12 cellular contexts compared by ENCODE assay signal in the genomic region with DNA sequence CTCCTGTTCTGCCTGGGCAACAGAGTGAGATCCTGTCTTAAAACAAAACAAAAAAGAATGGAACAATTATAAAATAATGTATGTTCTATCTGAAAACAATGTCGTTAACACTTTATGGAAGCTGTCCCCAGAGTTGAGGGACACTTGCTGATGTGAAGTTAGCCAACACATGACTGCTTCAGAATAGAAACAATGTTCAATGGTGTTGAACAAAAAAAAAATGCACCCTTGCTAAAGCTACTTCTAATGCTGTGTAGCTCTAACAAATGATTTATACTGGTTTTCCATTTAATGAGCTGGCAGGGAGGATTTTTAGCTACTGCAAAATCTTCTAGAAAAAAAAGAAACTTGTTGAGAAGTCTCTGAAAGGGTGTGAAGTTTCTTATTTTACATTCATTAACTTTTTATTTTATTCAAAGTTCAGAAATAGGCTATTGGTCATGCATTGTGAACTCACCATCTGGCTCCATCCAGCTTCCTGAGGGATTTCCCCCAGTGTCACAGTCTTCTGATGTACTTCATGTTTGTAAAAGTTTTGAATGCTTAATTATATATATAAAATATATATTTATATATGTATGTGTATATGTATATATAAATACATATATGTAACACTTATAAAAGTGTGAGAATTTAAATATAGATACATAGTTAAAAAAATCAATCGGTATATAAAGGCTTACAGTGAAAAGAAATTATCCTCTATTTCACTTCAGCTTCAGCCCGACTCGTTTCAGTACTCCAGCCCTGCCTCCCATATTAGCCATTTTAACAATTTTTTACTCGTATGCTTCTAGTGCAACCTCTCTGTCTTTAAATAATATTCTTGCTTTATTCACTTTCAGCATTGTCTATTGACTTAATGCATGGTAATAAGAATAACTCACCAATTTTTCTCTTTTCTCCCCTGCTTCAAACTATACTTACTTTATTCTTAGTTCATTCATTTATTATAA. TPM values are rescaled to one million over a fixed set of nuclear protein-coding genes. Genes with fewer than 3 reads are reported as not detected.
DNase-seq lines count a peak whose midpoint lies in the region; ATAC-seq and TF ChIP-seq lines count a peak whose summit lies in the region.
"Had no signal": no experiment of that assay in that cellular context is flagged by ENCODE, and none has a peak within 500 bp of the region (broad histone marks: within the 10 kb centered on the region; RNA-seq: fewer than 3 reads in every experiment).

No MANE protein-coding gene starts in this region.

- H3K36me3 Mint-ChIP-seq in IgD-negative memory B cell: no peaks in the 10 kb centered on the region
- H3K36me3 Mint-ChIP-seq in stimulated activated naive B cell treated with anti-CD40 and anti-IgM and Interleukin-4, amounts not matched to agents 10 μg/mL and 1 μg/mL and 100 μg/mL, for 72 hours: peaks cover 22 to 39% of the 10 kb centered on the region in 2 donors

- 71 to 73% methylated on average over 5 of the region's 5 CpGs for WGBS in gastroesophageal sphincter (ENCODE audit: low coverage in 1 of 2), 2 donors

- TF ChIP-seq EP300 in gastroesophageal sphincter (IDR thresholded peaks at IDR 0.05): no peak

- peaks cover 56 to 67% (median 58%) of the 10 kb centered on the region in 3 donors for H3K4me1 Mint-ChIP-seq in IgD-negative memory B cell
- H3K4me1 Mint-ChIP-seq in stimulated activated naive B cell treated with anti-CD40 and anti-IgM and Interleukin-4, amounts not matched to agents 10 μg/mL and 1 μg/mL and 100 μg/mL, for 72 hours: peaks cover 42 to 69% of the 10 kb centered on the region in 2 donors

- peak overlapping the region; percentile 65 to 92 (median 76) for H3K4me3 Mint-ChIP-seq in IgD-negative memory B cell
- H3K4me3 Mint-ChIP-seq in stimulated activated naive B cell treated with anti-CD40 and anti-IgM and Interleukin-4, amounts not matched to agents 10 μg/mL and 1 μg/mL and 100 μg/mL, for 72 hours: peak overlapping the region; percentile 71 to 77
- H3K4me3 Mint-ChIP-seq: activated T-cell treated with anti-CD3 and anti-CD28 coated beads, Interleukin-2, amount 50 U/mL, for 4 hours had no signal

- no peaks in the 10 kb centered on the region for H3K9me3 Mint-ChIP-seq in IgD-negative memory B cell
- H3K9me3 Mint-ChIP-seq in stimulated activated naive B cell treated with anti-CD40 and anti-IgM and Interleukin-4, amounts not matched to agents 10 μg/mL and 1 μg/mL and 100 μg/mL, for 72 hours: peaks cover 0 to 4% of the 10 kb centered on the region in 2 donors
- H3K9me3 Mint-ChIP-seq: activated T-cell treated with anti-CD3 and anti-CD28 coated beads, Interleukin-2, amount 50 U/mL, for 4 hours had no signal

- no peaks in the 10 kb centered on the region for H3K36me3 ChIP-seq in colonic mucosa
- H3K36me3 ChIP-seq in gastroesophageal sphincter: no peaks in the 10 kb centered on the region

- in situ Hi-C loops in GM13977 (cut with MboI; ENCODE audit: low pct_unique_long_range_greater_than_20kb, low sequenced_read_pairs, unreplicated experiment): no loop called here

- peak overlapping the region; percentile 40 to 92 (median 86) for H3K27ac Mint-ChIP-seq in IgD-negative memory B cell
- H3K27ac Mint-ChIP-seq in stimulated activated naive B cell treated with anti-CD40 and anti-IgM and Interleukin-4, amounts not matched to agents 10 μg/mL and 1 μg/mL and 100 μg/mL, for 72 hours: peak overlapping the region; percentile 84

- H3K4me1 ChIP-seq in colonic mucosa (no peaks in the 10 kb centered on the region), gastroesophageal sphincter (no peaks in the 10 kb centered on the region)

- H3K27me3 ChIP-seq in colonic mucosa (no peaks in the 10 kb centered on the region), gastroesophageal sphincter (no peaks in the 10 kb centered on the region)

- intact Hi-C loops in colonic mucosa (cut with DNase I): no loop called here

- no peaks in the 10 kb centered on the region for H3K9me3 ChIP-seq in colonic mucosa
- no peaks in the 10 kb centered on the region for H3K9me3 ChIP-seq in gastroesophageal sphincter

- TF ChIP-seq POLR2A in gastroesophageal sphincter (IDR thresholded peaks at IDR 0.05): no peak

- no peaks in the 10 kb centered on the region for H3K27me3 Mint-ChIP-seq in IgD-negative memory B cell
- no peaks in the 10 kb centered on the region for H3K27me3 Mint-ChIP-seq in stimulated activated naive B cell treated with anti-CD40 and anti-IgM and Interleukin-4, amounts not matched to agents 10 μg/mL and 1 μg/mL and 100 μg/mL, for 72 hours

- peak; percentile 37 for DNase-seq in stimulated activated naive B cell treated with anti-CD40 and anti-IgM and Interleukin-4, amounts not matched to agents 10 μg/mL and 1 μg/mL and 100 μg/mL, for 72 hours
- DNase-seq in SKM-1 (lab: John Stamatoyannopoulos, UW; ENCODE audit: unreplicated experiment): no peak
- no peak for DNase-seq in GM13977 (ENCODE audit: low spot score)
- DNase-seq in colonic mucosa: no peak
- DNase-seq: activated T-cell treated with anti-CD3 and anti-CD28 coated beads, Interleukin-2, amount 50 U/mL, for 4 hours; NCI-H526; T-helper 9 cell had no signal

- no peak for TF ChIP-seq CTCF in GM13977 (IDR thresholded peaks at IDR 0.05; ENCODE audit: extremely low read depth, insufficient read depth, missing control alignments)
- no peak for TF ChIP-seq CTCF in colonic mucosa (IDR thresholded peaks at IDR 0.05)
- TF ChIP-seq CTCF in gastroesophageal sphincter (IDR thresholded peaks at IDR 0.05): no peak

- no peak overlapping the region for H3K9ac ChIP-seq in colonic mucosa (ENCODE audit: low read depth in 2 of 2, low read length in 2 of 2)

- peak; percentile 71 for ATAC-seq in GM19043 (IDR thresholded peaks at IDR 0.05; ENCODE audit: low read depth, unreplicated experiment)
- ATAC-seq in HG02798 (IDR thresholded peaks at IDR 0.05; ENCODE audit: poor library complexity, unreplicated experiment): peak; percentile 74
- ATAC-seq in stimulated activated naive B cell treated with anti-CD40 and anti-IgM and Interleukin-4, amounts not matched to agents 10 μg/mL and 1 μg/mL and 100 μg/mL, for 72 hours (replicated peaks): peak; percentile 92 to 94
- no peak for ATAC-seq in gastroesophageal sphincter
- ATAC-seq: activated T-cell treated with anti-CD3 and anti-CD28 coated beads, Interleukin-2, amount 50 U/mL, for 4 hours; K562 had no signal

- H3K4me3 ChIP-seq in colonic mucosa (no peak overlapping the region), gastroesophageal sphincter (no peak overlapping the region)
- H3K4me3 ChIP-seq: K562 had no signal

- H3K27ac ChIP-seq in colonic mucosa (no peak overlapping the region), gastroesophageal sphincter (no peak overlapping the region)

RNA-seq across cellular contexts. Expression of a gene that starts 35.0 kb away (rescaled TPM):
- 81.2 TPM for polyA plus RNA-seq in IgD-negative memory B cell
- 1 to 10 TPM; 2.6 to 8.7 TPM for total RNA-seq in colonic mucosa
- total RNA-seq in gastroesophageal sphincter: 100 to 1,000 TPM in 2 of 4 donors, 10 to 100 TPM in 2; 51.2 to 194 (median 106) TPM

Comparison
In these comparisons a context has a peak if more than half of its experiments do, and no peak if none do; other contexts are left out.
1. RNA of a gene that starts 35.0 kb away (total RNA-seq): 51.2 to 194 TPM in gastroesophageal sphincter; 2.6 to 8.7 TPM in colonic mucosa; every median in the first group is over 4 times any median in the second.